ENCODE assay signal across 9 cellular contexts in genomic region chr14:28773917-28774691, GRCh38. TPM values are rescaled to one million over a fixed set of nuclear protein-coding genes. Genes with fewer than 3 reads are reported as not detected.
A peak's percentile ranks its signal among the peaks of the same experiment; 100 is the strongest.
DNase-seq lines count a peak whose midpoint lies in the region; ATAC-seq and TF ChIP-seq lines count a peak whose summit lies in the region.
"Had no signal": no experiment of that assay in that cellular context is flagged by ENCODE, and none has a peak within 500 bp of the region (broad histone marks: within the 10 kb centered on the region; RNA-seq: fewer than 3 reads in every experiment).

No MANE protein-coding gene starts in this region.

- peaks cover 0 to 4% of the 10 kb centered on the region in 2 donors for H3K36me3 Mint-ChIP-seq in stimulated activated naive B cell treated with anti-CD40 and anti-IgM and Interleukin-4, amounts not matched to agents 10 μg/mL and 1 μg/mL and 100 μg/mL, for 72 hours
- H3K36me3 Mint-ChIP-seq: CD4-positive, CD25-positive, alpha-beta regulatory T cell had no signal

- no peak for ATAC-seq in stimulated activated naive B cell treated with anti-CD40 and anti-IgM and Interleukin-4, amounts not matched to agents 10 μg/mL and 1 μg/mL and 100 μg/mL, for 72 hours (replicated peaks)
- no peak for ATAC-seq in HG03378 (IDR thresholded peaks at IDR 0.05; ENCODE audit: unreplicated experiment)

- TF ChIP-seq CTCF in fibroblast of the aortic adventitia (IDR thresholded peaks at IDR 0.05; ENCODE audit: insufficient read depth, low read length): peak; percentile 64

- H3K4me1 Mint-ChIP-seq in stimulated activated naive B cell treated with anti-CD40 and anti-IgM and Interleukin-4, amounts not matched to agents 10 μg/mL and 1 μg/mL and 100 μg/mL, for 72 hours: peaks cover 0 to 3% of the 10 kb centered on the region in 2 donors

- no peak overlapping the region for H3K4me3 Mint-ChIP-seq in stimulated activated naive B cell treated with anti-CD40 and anti-IgM and Interleukin-4, amounts not matched to agents 10 μg/mL and 1 μg/mL and 100 μg/mL, for 72 hours
- H3K4me3 Mint-ChIP-seq: CD4-positive, CD25-positive, alpha-beta regulatory T cell had no signal

- peak overlapping the region; percentile 35 for H3K4me3 ChIP-seq in fibroblast of the aortic adventitia (ENCODE audit: low read depth, low read length)

- H3K27ac Mint-ChIP-seq in stimulated activated naive B cell treated with anti-CD40 and anti-IgM and Interleukin-4, amounts not matched to agents 10 μg/mL and 1 μg/mL and 100 μg/mL, for 72 hours: peak overlapping the region; percentile 88
- H3K27ac Mint-ChIP-seq: CD4-positive, CD25-positive, alpha-beta regulatory T cell had no signal

- H3K27me3 Mint-ChIP-seq in stimulated activated naive B cell treated with anti-CD40 and anti-IgM and Interleukin-4, amounts not matched to agents 10 μg/mL and 1 μg/mL and 100 μg/mL, for 72 hours: peaks cover 59 to 63% of the 10 kb centered on the region in 2 donors

- peaks cover 0 to 4% of the 10 kb centered on the region in 2 donors for H3K9me3 Mint-ChIP-seq in stimulated activated naive B cell treated with anti-CD40 and anti-IgM and Interleukin-4, amounts not matched to agents 10 μg/mL and 1 μg/mL and 100 μg/mL, for 72 hours

- DNase-seq in NCI-H2196 (lab: John Stamatoyannopoulos, UW; ENCODE audit: unreplicated experiment) (peak; percentile 6), NCI-H2196 treated with DMSO at 0.1 percent for 48 hours (lab: John Stamatoyannopoulos, UW; ENCODE audit: unreplicated experiment) (no peak), NCI-H524 treated with DMSO at 0.1 percent for 48 hours (lab: John Stamatoyannopoulos, UW) (peak; percentile 68), fibroblast of the aortic adventitia (ENCODE audit: low read depth) (peak; percentile 64), germinal center (ENCODE audit: low spot score) (no peak), epidermal melanocyte (ENCODE audit: insufficient read length, low spot score) (no peak)
- no peak for DNase-seq in stimulated activated naive B cell treated with anti-CD40 and anti-IgM and Interleukin-4, amounts not matched to agents 10 μg/mL and 1 μg/mL and 100 μg/mL, for 72 hours
- DNase-seq: CD4-positive, CD25-positive, alpha-beta regulatory T cell had no signal

RNA-seq across cellular contexts. Expression of gene FOXG1, which starts 7.5 kb away (rescaled TPM):
- 0.63 TPM in 1 of 2 replicates, not detected in the other for total RNA-seq in fibroblast of the aortic adventitia (ENCODE audit: low replicate concordance)
- total RNA-seq: CD4-positive, CD25-positive, alpha-beta regulatory T cell had no signal

Comparison
In these comparisons a context has a peak if more than half of its experiments do, and no peak if none do; other contexts are left out.
1. DNase-seq: peak in NCI-H2196 (single experiment), NCI-H524 treated with DMSO at 0.1 percent for 48 hours (single experiment) and fibroblast of the aortic adventitia (single experiment); none in NCI-H2196 treated with DMSO at 0.1 percent for 48 hours (single experiment), stimulated activated naive B cell treated with anti-CD40 and anti-IgM and Interleukin-4, amounts not matched to agents 10 μg/mL and 1 μg/mL and 100 μg/mL, for 72 hours (single experiment), germinal center (single experiment) and epidermal melanocyte (single experiment).